ENCODE assay signal across 8 cellular contexts in the genomic region with DNA sequence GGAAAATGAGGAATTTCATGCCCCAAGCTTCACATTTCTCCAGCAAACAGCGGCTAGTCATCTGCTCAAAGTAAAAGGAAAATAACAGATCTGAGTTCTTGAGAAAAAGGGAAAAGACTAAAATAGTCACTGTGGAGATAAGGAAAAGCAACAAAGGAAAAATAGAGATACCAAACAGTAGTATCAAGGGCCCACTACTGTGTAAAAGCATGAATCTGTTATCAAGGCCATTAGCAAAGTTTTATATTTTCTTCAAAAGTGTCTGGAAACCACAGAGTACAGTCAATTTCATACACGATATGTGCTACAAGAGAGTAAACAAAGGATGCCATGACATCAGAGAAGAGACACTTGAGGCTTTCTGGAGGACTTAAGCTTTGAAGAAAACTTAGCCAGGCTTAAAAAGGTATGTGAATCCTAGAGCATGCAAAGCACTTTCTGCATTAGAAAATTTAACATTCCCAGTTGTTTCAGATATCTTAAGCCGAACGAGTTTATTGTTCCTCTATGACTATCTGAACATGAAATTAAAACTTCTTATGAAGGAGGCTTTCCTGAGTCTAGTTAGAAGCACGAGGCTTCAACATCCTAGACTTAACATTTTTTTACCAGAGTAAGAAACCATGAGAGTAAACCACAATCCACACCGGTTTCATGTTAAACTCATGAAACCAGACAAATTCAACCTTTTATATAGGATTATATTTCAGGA.
DNase-seq lines count a peak whose midpoint lies in the region; ATAC-seq lines count a peak whose summit lies in the region.

No MANE protein-coding gene starts in this region.

- DNase-seq in DMS53 treated with DMSO at 0.1 percent for 48 hours (lab: John Stamatoyannopoulos, UW; ENCODE audit: unreplicated experiment), result peak; percentile 17
- DNase-seq in astrocyte of the hippocampus (ENCODE audit: low read depth, low spot score), result peak; percentile 60
- DNase-seq in midbrain (lab: John Stamatoyannopoulos, UW), result peak; percentile 36
- DNase-seq in activated gamma-delta T cell (lab: John Stamatoyannopoulos, UW), result no peak
- no peak for DNase-seq in activated gamma-delta T cell treated with Interleukin-2 at 50 U/mL for 16 hours
- no peak for DNase-seq in activated CD4-positive, alpha-beta T cell treated with anti-CD3 and anti-CD28 coated beads for 1 hour

- ATAC-seq in GM19452 (IDR thresholded peaks at IDR 0.05; ENCODE audit: unreplicated experiment) (peak; percentile 17), HG03442 (IDR thresholded peaks at IDR 0.05; ENCODE audit: unreplicated experiment) (peak; percentile 3)

Comparison
In these comparisons a context has a peak if more than half of its experiments do, and no peak if none do; other contexts are left out.
1. DNase-seq: peak in DMS53 treated with DMSO at 0.1 percent for 48 hours (single experiment), astrocyte of the hippocampus (single experiment) and midbrain (single experiment); none in activated gamma-delta T cell (single experiment), activated gamma-delta T cell treated with Interleukin-2 at 50 U/mL for 16 hours (single experiment) and activated CD4-positive, alpha-beta T cell treated with anti-CD3 and anti-CD28 coated beads for 1 hour (single experiment).